ENCODE assay signal across 18 cellular contexts in genomic region chr2:129912066-129912820, GRCh38.
"Had no signal": no experiment of that assay in that cellular context is flagged by ENCODE, and none has a peak within 500 bp of the region (broad histone marks: within the 10 kb centered on the region; RNA-seq: fewer than 3 reads in every experiment).

No MANE protein-coding gene starts in this region.

- H3K27ac ChIP-seq: dorsolateral prefrontal cortex, gastroesophageal sphincter, neutrophil, pancreas, upper lobe of left lung had no signal

- H3K4me1 Mint-ChIP-seq: stimulated activated memory B cell treated with anti-CD40 and anti-IgM and Interleukin-4, amounts not matched to agents 10 μg/mL and 1 μg/mL and 100 μg/mL, for 72 hours had no signal

- ATAC-seq: activated naive CD4-positive, alpha-beta T cell treated with anti-CD3 and anti-CD28 coated beads, Interleukin-2, amount 50 U/mL, for 72 hours; gastroesophageal sphincter; left cardiac atrium; natural killer cell treated with Interleukin-12 subunit alpha and Interleukin-12 subunit beta and Interleukin-15 and Interleukin-18, amount 100 ng/mL, for 72 hours; pancreas; sciatic nerve; stimulated activated memory B cell treated with anti-CD40 and anti-IgM and Interleukin-4, amounts not matched to agents 10 μg/mL and 1 μg/mL and 100 μg/mL, for 72 hours; WTC11 had no signal

- H3K4me1 ChIP-seq: gastroesophageal sphincter, pancreas, upper lobe of left lung had no signal

- DNase-seq: activated T-cell treated with anti-CD3 and anti-CD28 coated beads for 4 hours, aorta, caudate nucleus, left cardiac atrium, small intestine, T-helper 9 cell had no signal

- H3K9me3 Mint-ChIP-seq: activated T-helper 1 cell treated with anti-CD3 and anti-CD28 coated beads, Interleukin-12 subunit alpha, Interleukin-12 subunit beta, Interleukin-2, Interleukin-4 antibody, amounts not matched to agents 30 ng/mL and 10 ng/mL and 1 ng/mL, durations not matched to agents 14 hours and 24 hours and 36 hours; natural killer cell treated with Interleukin-12 subunit alpha and Interleukin-12 subunit beta and Interleukin-15 and Interleukin-18, amount 100 ng/mL, for 72 hours had no signal

- H3K36me3 Mint-ChIP-seq: brain; stimulated activated memory B cell treated with anti-CD40 and anti-IgM and Interleukin-4, amounts not matched to agents 10 μg/mL and 1 μg/mL and 100 μg/mL, for 72 hours; WTC11 had no signal

- H3K27me3 ChIP-seq: dorsolateral prefrontal cortex, neutrophil, pancreas, upper lobe of left lung had no signal

- H3K9me3 ChIP-seq: gastroesophageal sphincter, neutrophil, pancreas, upper lobe of left lung had no signal

- H3K36me3 ChIP-seq: gastroesophageal sphincter, neutrophil, pancreas, upper lobe of left lung had no signal

- H3K27ac Mint-ChIP-seq: activated naive CD4-positive, alpha-beta T cell treated with anti-CD3 and anti-CD28 coated beads, Interleukin-2, amount 50 U/mL, for 72 hours; activated T-helper 1 cell treated with anti-CD3 and anti-CD28 coated beads, Interleukin-12 subunit alpha, Interleukin-12 subunit beta, Interleukin-2, Interleukin-4 antibody, amounts not matched to agents 30 ng/mL and 10 ng/mL and 1 ng/mL, durations not matched to agents 14 hours and 24 hours and 36 hours; brain; natural killer cell treated with Interleukin-12 subunit alpha and Interleukin-12 subunit beta and Interleukin-15 and Interleukin-18, amount 100 ng/mL, for 72 hours; stimulated activated memory B cell treated with anti-CD40 and anti-IgM and Interleukin-4, amounts not matched to agents 10 μg/mL and 1 μg/mL and 100 μg/mL, for 72 hours; WTC11 had no signal

- H3K4me3 Mint-ChIP-seq: activated T-helper 1 cell treated with anti-CD3 and anti-CD28 coated beads, Interleukin-12 subunit alpha, Interleukin-12 subunit beta, Interleukin-2, Interleukin-4 antibody, amounts not matched to agents 30 ng/mL and 10 ng/mL and 1 ng/mL, durations not matched to agents 14 hours and 24 hours and 36 hours; brain; natural killer cell treated with Interleukin-12 subunit alpha and Interleukin-12 subunit beta and Interleukin-15 and Interleukin-18, amount 100 ng/mL, for 72 hours; stimulated activated memory B cell treated with anti-CD40 and anti-IgM and Interleukin-4, amounts not matched to agents 10 μg/mL and 1 μg/mL and 100 μg/mL, for 72 hours; WTC11 had no signal

- H3K4me3 ChIP-seq: dorsolateral prefrontal cortex, gastroesophageal sphincter, pancreas, upper lobe of left lung had no signal
